ENCODE assay signal across 14 cellular contexts in the genomic region with DNA sequence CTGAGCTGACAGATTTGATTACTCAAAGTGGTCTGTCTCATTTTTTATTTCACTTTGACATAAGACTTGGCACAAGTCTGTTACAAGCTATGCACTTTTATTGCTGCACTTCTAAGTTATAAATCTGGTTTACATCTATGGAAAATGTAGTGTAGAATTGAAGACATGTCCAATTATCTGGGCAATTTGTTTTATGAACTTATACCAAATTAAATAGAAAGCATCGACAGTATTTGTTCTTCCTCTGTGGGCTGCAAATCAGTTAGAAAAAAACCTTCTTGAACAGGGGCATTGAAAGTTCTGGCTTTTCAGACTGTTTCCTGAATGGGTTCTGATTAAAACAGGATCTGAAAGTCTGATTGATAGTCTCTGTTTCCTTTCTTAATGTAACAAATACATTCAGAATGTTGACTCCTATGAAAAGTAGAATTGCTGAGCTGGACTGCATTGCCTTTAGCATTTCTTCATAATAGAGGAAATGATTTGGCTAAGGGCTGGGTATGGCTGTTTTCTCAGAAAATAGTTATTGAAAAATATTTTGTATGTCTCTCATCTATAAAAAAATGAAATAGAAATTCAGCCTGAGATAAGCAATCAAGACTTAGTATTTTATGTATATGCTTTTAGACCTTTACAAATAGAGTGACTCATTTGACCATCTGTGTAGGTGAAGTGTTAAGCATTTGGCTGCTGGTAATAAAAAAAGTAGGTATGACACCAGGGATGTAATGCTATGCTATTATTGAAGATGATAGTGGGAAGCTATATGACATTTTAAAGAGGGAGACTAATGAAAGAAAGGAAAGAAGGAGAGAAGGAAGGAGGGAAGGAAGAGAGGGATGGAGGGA.
DNase-seq lines count a peak whose midpoint lies in the region; ATAC-seq and TF ChIP-seq lines count a peak whose summit lies in the region.
"Had no signal": no experiment of that assay in that cellular context is flagged by ENCODE, and none has a peak within 500 bp of the region (broad histone marks: within the 10 kb centered on the region; RNA-seq: fewer than 3 reads in every experiment).

No MANE protein-coding gene starts in this region.

- no peaks in the 10 kb centered on the region for H3K27me3 ChIP-seq in RWPE2 (ENCODE audit: insufficient read depth, poor library complexity, severe bottlenecking)
- no peaks in the 10 kb centered on the region for H3K27me3 ChIP-seq in rectal smooth muscle tissue (ENCODE audit: control insufficient read depth, insufficient read depth, low read length)
- H3K27me3 ChIP-seq: vagina had no signal

- H3K36me3 ChIP-seq in RWPE2 (ENCODE audit: low read depth): no peaks in the 10 kb centered on the region
- no peaks in the 10 kb centered on the region for H3K36me3 ChIP-seq in rectal smooth muscle tissue (ENCODE audit: control insufficient read depth, insufficient read depth, low read length)
- H3K36me3 ChIP-seq: vagina had no signal

- in situ Hi-C loops in G401 (cut with HindIII; ENCODE audit: low sequenced_read_pairs): no loop called here

- H3K9me3 ChIP-seq in RWPE2 (ENCODE audit: severe bottlenecking): no peaks in the 10 kb centered on the region
- H3K9me3 ChIP-seq: vagina had no signal

- ATAC-seq in RWPE2 (ENCODE audit: low read depth): peak; percentile 70
- ATAC-seq: stimulated activated naive CD8-positive, alpha-beta T cell treated with anti-CD3 and anti-CD28 coated beads, Interleukin-15, Interleukin-2, amounts not matched to agents 100 U/mL and 50 U/mL, for 24 hours had no signal

- TF ChIP-seq CTCF in RWPE2 (IDR thresholded peaks at IDR 0.05; ENCODE audit: poor library complexity, severe bottlenecking): no peak

- DNase-seq in G401 (ENCODE audit: low spot score) (peak; percentile 55), RWPE2 (ENCODE audit: low spot score) (no peak), iris pigment epithelial cell (ENCODE audit: low read depth) (peak; percentile 30), NAMALWA (ENCODE audit: low spot score) (no peak), NCI-H82 (lab: John Stamatoyannopoulos, UW) (no peak)
- no peak for DNase-seq in stimulated activated CD4-positive, alpha-beta T cell treated with anti-CD3 and anti-CD28 coated beads, Interleukin-15, amount 100 ng/mL, for 24 hours
- DNase-seq: activated CD4-positive, alpha-beta T cell treated with anti-CD3 and anti-CD28 coated beads, Interleukin-2, amount 50 U/mL, for 48 hours; activated T-cell treated with anti-CD3 and anti-CD28 coated beads, Interleukin-2, amount 50 U/mL, for 48 hours; central memory CD4-positive, alpha-beta T cell; islet precursor cell; NCI-H1105; stimulated activated naive CD8-positive, alpha-beta T cell treated with anti-CD3 and anti-CD28 coated beads, Interleukin-15, Interleukin-2, amounts not matched to agents 100 U/mL and 50 U/mL, for 24 hours had no signal

- no peaks in the 10 kb centered on the region for H3K4me1 ChIP-seq in RWPE2 (ENCODE audit: insufficient read depth, poor library complexity, severe bottlenecking)
- H3K4me1 ChIP-seq in rectal smooth muscle tissue (ENCODE audit: control insufficient read depth, insufficient read depth, low read length): peaks cover 6% of the 10 kb centered on the region

- no peak overlapping the region for H3K27ac ChIP-seq in RWPE2 (ENCODE audit: poor library complexity, severe bottlenecking)
- H3K27ac ChIP-seq in rectal smooth muscle tissue (ENCODE audit: low read depth, low read length): peak overlapping the region; percentile 24
- H3K27ac ChIP-seq: vagina had no signal

- H3K9ac ChIP-seq in rectal smooth muscle tissue (ENCODE audit: low read length): no peak overlapping the region

- H3K4me3 ChIP-seq in RWPE2 (ENCODE audit: severe bottlenecking) (no peak overlapping the region), rectal smooth muscle tissue (ENCODE audit: low read length) (no peak overlapping the region)
- H3K4me3 ChIP-seq: vagina had no signal

Comparison
In these comparisons a context has a peak if more than half of its experiments do, and no peak if none do; other contexts are left out.
1. DNase-seq: peak in G401 (single experiment) and iris pigment epithelial cell (single experiment); none in RWPE2 (single experiment), stimulated activated CD4-positive, alpha-beta T cell treated with anti-CD3 and anti-CD28 coated beads, Interleukin-15, amount 100 ng/mL, for 24 hours (single experiment), NAMALWA (single experiment) and NCI-H82 (single experiment).